ENCODE assay signal across 1 cellular context in genomic region chr12:127024791-127025190, GRCh38.
TF ChIP-seq lines count a peak whose summit lies in the region.

No MANE protein-coding gene starts in this region.

TF ChIP-seq in H1, 55 proteins besides CTCF, POLR2A, EP300 and RAD21 (continued from another document):
- no peak for TF ChIP-seq CHD7 (IDR thresholded peaks at IDR 0.05; ENCODE audit: insufficient replicate concordance, low read length)
- no peak for TF ChIP-seq MAFK (IDR thresholded peaks at IDR 0.05; ENCODE audit: low read depth, low read length)
- no peak for TF ChIP-seq GABPA (IDR thresholded peaks at IDR 0.05; ENCODE audit: borderline replicate concordance, insufficient read depth, low read length)
- TF ChIP-seq HDAC6 (IDR thresholded peaks at IDR 0.05; ENCODE audit: low read depth, low read length) = no peak
- no peak for TF ChIP-seq FOSL1 (IDR thresholded peaks at IDR 0.05; ENCODE audit: insufficient read depth, low read depth, low read length)
- no peak for TF ChIP-seq TCF12 (IDR thresholded peaks at IDR 0.05; ENCODE audit: low read depth, low read length)
- no peak for TF ChIP-seq ATF2 (IDR thresholded peaks at IDR 0.05; ENCODE audit: low read length)
- TF ChIP-seq CHD1 (IDR thresholded peaks at IDR 0.05; ENCODE audit: low read depth, low read length) = no peak
- TF ChIP-seq PHF8 (conservative IDR thresholded peaks at IDR 0.05; ENCODE audit: low read depth, low read length) = no peak
- TF ChIP-seq, protein P1, sequence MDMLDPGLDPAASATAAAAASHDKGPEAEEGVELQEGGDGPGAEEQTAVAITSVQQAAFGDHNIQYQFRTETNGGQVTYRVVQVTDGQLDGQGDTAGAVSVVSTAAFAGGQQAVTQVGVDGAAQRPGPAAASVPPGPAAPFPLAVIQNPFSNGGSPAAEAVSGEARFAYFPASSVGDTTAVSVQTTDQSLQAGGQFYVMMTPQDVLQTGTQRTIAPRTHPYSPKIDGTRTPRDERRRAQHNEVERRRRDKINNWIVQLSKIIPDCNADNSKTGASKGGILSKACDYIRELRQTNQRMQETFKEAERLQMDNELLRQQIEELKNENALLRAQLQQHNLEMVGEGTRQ (IDR thresholded peaks at IDR 0.05; ENCODE audit: low read length) = no peak
- TF ChIP-seq GTF2F1 (IDR thresholded peaks at IDR 0.05; ENCODE audit: borderline replicate concordance, low read depth, low read length) = no peak
- no peak for TF ChIP-seq CTBP2 (IDR thresholded peaks at IDR 0.05; ENCODE audit: borderline replicate concordance, insufficient read depth, insufficient read length, low read length)
- TF ChIP-seq KDM5A (IDR thresholded peaks at IDR 0.05; ENCODE audit: low read length) = no peak
- TF ChIP-seq CHD2 (IDR thresholded peaks at IDR 0.05; ENCODE audit: low read length) = no peak
- no peak for TF ChIP-seq SP2 (IDR thresholded peaks at IDR 0.05; ENCODE audit: low read length)
- TF ChIP-seq JUN (IDR thresholded peaks at IDR 0.05; ENCODE audit: low read depth, low read length) = no peak
